24 cellular contexts compared by ENCODE assay signal in the genomic region with DNA sequence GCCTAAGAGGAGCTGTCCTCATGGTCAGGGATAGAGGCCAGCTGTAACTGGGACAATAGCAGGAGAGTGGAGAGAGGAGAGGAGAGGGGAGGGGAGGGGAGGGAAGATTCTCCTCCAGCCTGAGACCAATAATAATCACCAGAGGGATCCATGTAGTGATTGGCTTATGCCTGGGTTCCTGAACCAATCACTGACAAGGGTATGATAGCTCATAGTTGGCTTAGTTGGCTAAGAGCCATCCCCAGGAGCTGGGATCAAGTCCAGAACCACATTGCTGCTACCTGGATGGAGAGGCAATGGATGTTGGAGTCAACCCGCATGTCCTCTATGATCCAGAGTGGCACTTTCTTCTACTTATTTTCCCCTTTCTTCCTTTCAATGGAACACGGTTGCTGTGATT. TPM values are rescaled to one million over a fixed set of nuclear protein-coding genes. Genes with fewer than 3 reads are reported as not detected.
"Had no signal": no experiment of that assay in that cellular context is flagged by ENCODE, and none has a peak within 500 bp of the region (broad histone marks: within the 10 kb centered on the region; RNA-seq: fewer than 3 reads in every experiment).

No MANE protein-coding gene starts in this region.

- DNase-seq: activated B cell treated with CpG ODN at 0.5 μM for 24 hours; activated CD4-positive, alpha-beta T cell treated with anti-CD3 and anti-CD28 coated beads for 48 hours; activated CD4-positive, alpha-beta T cell treated with anti-CD3 and anti-CD28 coated beads, Interleukin-2, amount 50 U/mL, for 1 hour; activated CD4-positive, alpha-beta T cell treated with anti-CD3 and anti-CD28 coated beads, Interleukin-2, amount 50 U/mL, for 48 hours; activated CD8-positive, alpha-beta memory T cell treated with anti-CD3 and anti-CD28 coated beads for 24 hours; activated CD8-positive, alpha-beta T cell treated with anti-CD3 and anti-CD28 coated beads for 36 hours; activated effector memory CD4-positive, alpha-beta T cell treated with Interleukin-2 at 50 U/mL for 16 hours; activated gamma-delta T cell treated with Interleukin-2 at 50 U/mL for 16 hours; activated naive CD4-positive, alpha-beta T cell treated with anti-CD3 and anti-CD28 coated beads, Interleukin-2, amount 50 U/mL, for 16 hours; activated naive CD4-positive, alpha-beta T cell treated with Interleukin-2 at 50 U/mL for 16 hours; activated T-cell treated with anti-CD3 and anti-CD28 coated beads, Interleukin-2, amount 50 U/mL, for 4 hours; amniotic stem cell; anterior cingulate cortex; brain microvascular endothelial cell; colonic mucosa; effector CD8-positive, alpha-beta T cell; esophagus squamous epithelium; foreskin melanocyte; heart right ventricle; T1000; WERI-Rb-1 had no signal

RNA-seq across cellular contexts. Expression of gene ST8SIA5, which starts 7.7 kb away (rescaled TPM):
- total RNA-seq: activated B cell treated with CpG ODN at 0.5 μM for 24 hours; activated CD8-positive, alpha-beta T cell treated with anti-CD3 and anti-CD28 coated beads for 36 hours; bronchial epithelial cell; esophagus squamous epithelium; fibroblast of villous mesenchyme; hepatocyte had no signal
